In the genomic region with DNA sequence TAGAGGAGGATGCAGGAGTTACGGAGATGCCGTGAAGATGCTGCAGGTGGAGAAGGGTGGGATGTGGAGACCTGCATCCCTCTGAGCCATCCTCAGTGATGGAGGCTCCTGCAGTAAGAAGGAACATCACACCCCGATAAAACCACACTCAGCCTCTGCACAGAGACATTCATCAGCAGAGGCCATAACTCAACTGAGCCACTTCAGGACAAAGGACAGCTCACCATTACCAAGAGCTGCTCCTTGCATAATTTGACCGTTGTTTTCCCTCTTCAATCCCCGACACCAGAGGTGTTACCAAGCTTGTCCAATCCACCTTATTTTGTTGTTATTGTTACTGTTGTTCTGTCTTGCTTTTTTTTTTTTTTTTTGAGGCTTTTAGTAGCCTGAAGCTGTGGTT, we compare ENCODE assay signal across 21 cellular contexts.
"Had no signal": no experiment of that assay in that cellular context is flagged by ENCODE, and none has a peak within 500 bp of the region (broad histone marks: within the 10 kb centered on the region; RNA-seq: fewer than 3 reads in every experiment).

No MANE protein-coding gene starts in this region.

- H3K4me2 ChIP-seq: smooth muscle cell had no signal

- DNase-seq: activated CD4-positive, alpha-beta T cell treated with anti-CD3 and anti-CD28 coated beads for 1 hour; activated CD4-positive, alpha-beta T cell treated with anti-CD3 and anti-CD28 coated beads, Interleukin-2, amount 50 U/mL, for 1 hour; activated CD8-positive, alpha-beta T cell treated with anti-CD3 and anti-CD28 coated beads, Interleukin-2, amount 10 ng/mL, durations not matched to agents 7 days and 5 days; activated gamma-delta T cell; activated naive CD4-positive, alpha-beta T cell treated with anti-CD3 and anti-CD28 coated beads, Interleukin-2, amount 50 U/mL, for 16 hours; activated naive CD8-positive, alpha-beta T cell treated with anti-CD3 and anti-CD28 coated beads, Interleukin-2, amount 50 U/mL, for 24 hours; effector CD4-positive, alpha-beta T cell; hippocampal formation; naive B cell; sigmoid colon; stimulated activated CD4-positive, alpha-beta T cell treated with anti-CD3 and anti-CD28 coated beads, Interleukin-15, amount 100 ng/mL, for 24 hours; transverse colon; uterus had no signal

- H3K4me1 Mint-ChIP-seq: activated naive CD8-positive, alpha-beta T cell treated with anti-CD3 and anti-CD28 coated beads, Interleukin-2, amount 50 U/mL, for 24 hours; memory B cell; naive B cell; stimulated activated memory B cell treated with anti-CD40 and anti-IgM and Interleukin-4, amounts not matched to agents 10 μg/mL and 1 μg/mL and 100 μg/mL, for 72 hours had no signal

- H3K27me3 Mint-ChIP-seq: dendritic cell treated with granulocyte-macrophage colony-stimulating factor and Interleukin-4, amounts not matched to agents 40 ng/mL and 50 ng/mL, for 4 days; stimulated activated memory B cell treated with anti-CD40 and anti-IgM and Interleukin-4, amounts not matched to agents 10 μg/mL and 1 μg/mL and 100 μg/mL, for 72 hours had no signal

- H3K27ac ChIP-seq: cardiac muscle cell, sigmoid colon, transverse colon, uterus had no signal

- H3K4me3 Mint-ChIP-seq: activated CD8-positive, alpha-beta T cell treated with anti-CD3 and anti-CD28 coated beads, Interleukin-2, amount 10 ng/mL, durations not matched to agents 7 days and 5 days; activated naive CD8-positive, alpha-beta T cell treated with anti-CD3 and anti-CD28 coated beads, Interleukin-2, amount 50 U/mL, for 24 hours; activated T-helper 1 cell treated with anti-CD3 and anti-CD28 coated beads, Interleukin-12 subunit alpha, Interleukin-12 subunit beta, Interleukin-2, Interleukin-4 antibody, amounts not matched to agents 30 ng/mL and 10 ng/mL and 1 ng/mL, durations not matched to agents 14 hours and 24 hours and 36 hours; dendritic cell treated with granulocyte-macrophage colony-stimulating factor and Interleukin-4, amounts not matched to agents 40 ng/mL and 50 ng/mL, for 4 days; memory B cell; naive B cell; stimulated activated memory B cell treated with anti-CD40 and anti-IgM and Interleukin-4, amounts not matched to agents 10 μg/mL and 1 μg/mL and 100 μg/mL, for 72 hours; T-helper 2 cell treated with Interferon-gamma antibody and Interleukin-4, amounts not matched to agents 5 μg/mL and 100 μg/mL, for 36 hours had no signal

- ATAC-seq: activated CD8-positive, alpha-beta T cell treated with anti-CD3 and anti-CD28 coated beads, Interleukin-2, amount 10 ng/mL, durations not matched to agents 7 days and 5 days; activated naive CD8-positive, alpha-beta T cell treated with anti-CD3 and anti-CD28 coated beads, Interleukin-2, amount 50 U/mL, for 24 hours; esophagus mucosa; stimulated activated memory B cell treated with anti-CD40 and anti-IgM and Interleukin-4, amounts not matched to agents 10 μg/mL and 1 μg/mL and 100 μg/mL, for 72 hours had no signal

- H3K36me3 ChIP-seq: cardiac muscle cell, sigmoid colon, transverse colon, uterus had no signal

- H3K9me3 ChIP-seq: sigmoid colon, transverse colon, uterus had no signal

- H3K27me3 ChIP-seq: cardiac muscle cell, sigmoid colon, transverse colon, uterus had no signal

- H3K27ac Mint-ChIP-seq: activated CD8-positive, alpha-beta T cell treated with anti-CD3 and anti-CD28 coated beads, Interleukin-2, amount 10 ng/mL, durations not matched to agents 7 days and 5 days; activated naive CD8-positive, alpha-beta T cell treated with anti-CD3 and anti-CD28 coated beads, Interleukin-2, amount 50 U/mL, for 24 hours; activated T-helper 1 cell treated with anti-CD3 and anti-CD28 coated beads, Interleukin-12 subunit alpha, Interleukin-12 subunit beta, Interleukin-2, Interleukin-4 antibody, amounts not matched to agents 30 ng/mL and 10 ng/mL and 1 ng/mL, durations not matched to agents 14 hours and 24 hours and 36 hours; dendritic cell treated with granulocyte-macrophage colony-stimulating factor and Interleukin-4, amounts not matched to agents 40 ng/mL and 50 ng/mL, for 4 days; memory B cell; stimulated activated memory B cell treated with anti-CD40 and anti-IgM and Interleukin-4, amounts not matched to agents 10 μg/mL and 1 μg/mL and 100 μg/mL, for 72 hours; T-helper 2 cell treated with Interferon-gamma antibody and Interleukin-4, amounts not matched to agents 5 μg/mL and 100 μg/mL, for 36 hours had no signal

- H3K4me3 ChIP-seq: cardiac muscle cell, sigmoid colon, smooth muscle cell, transverse colon, uterus had no signal

- H3K4me1 ChIP-seq: sigmoid colon, transverse colon, uterus had no signal

- H3K36me3 Mint-ChIP-seq: memory B cell; naive B cell; stimulated activated memory B cell treated with anti-CD40 and anti-IgM and Interleukin-4, amounts not matched to agents 10 μg/mL and 1 μg/mL and 100 μg/mL, for 72 hours had no signal

- H3K9me3 Mint-ChIP-seq: activated naive CD8-positive, alpha-beta T cell treated with anti-CD3 and anti-CD28 coated beads, Interleukin-2, amount 50 U/mL, for 24 hours; activated T-helper 1 cell treated with anti-CD3 and anti-CD28 coated beads, Interleukin-12 subunit alpha, Interleukin-12 subunit beta, Interleukin-2, Interleukin-4 antibody, amounts not matched to agents 30 ng/mL and 10 ng/mL and 1 ng/mL, durations not matched to agents 14 hours and 24 hours and 36 hours; stimulated activated memory B cell treated with anti-CD40 and anti-IgM and Interleukin-4, amounts not matched to agents 10 μg/mL and 1 μg/mL and 100 μg/mL, for 72 hours; T-helper 2 cell treated with Interferon-gamma antibody and Interleukin-4, amounts not matched to agents 5 μg/mL and 100 μg/mL, for 36 hours had no signal
